1 cellular context compared by ENCODE assay signal in the genomic region with DNA sequence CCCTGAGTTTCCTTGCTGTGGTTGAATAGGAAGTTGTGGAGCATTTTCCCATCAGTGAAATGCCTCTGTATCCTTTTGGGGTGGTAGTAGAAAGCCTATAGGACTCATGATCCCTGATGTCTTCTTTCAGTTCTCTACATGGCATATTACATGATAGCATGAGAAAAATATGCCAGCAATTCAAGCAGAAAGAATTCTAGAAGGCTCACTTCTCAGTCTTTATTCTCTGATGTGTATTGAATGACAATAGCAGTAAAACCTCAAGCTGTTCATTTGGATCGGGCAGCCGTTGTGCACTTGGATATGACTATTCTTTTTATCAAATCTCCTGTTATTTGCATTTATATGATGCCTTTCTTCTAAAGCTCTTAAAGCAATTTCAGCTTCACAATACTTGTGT.
TF ChIP-seq lines count a peak whose summit lies in the region.

No MANE protein-coding gene starts in this region.

TF ChIP-seq in GM23338, 12 proteins besides CTCF, POLR2A, EP300 and RAD21 (continued from another document):
- TF ChIP-seq, protein P1, sequence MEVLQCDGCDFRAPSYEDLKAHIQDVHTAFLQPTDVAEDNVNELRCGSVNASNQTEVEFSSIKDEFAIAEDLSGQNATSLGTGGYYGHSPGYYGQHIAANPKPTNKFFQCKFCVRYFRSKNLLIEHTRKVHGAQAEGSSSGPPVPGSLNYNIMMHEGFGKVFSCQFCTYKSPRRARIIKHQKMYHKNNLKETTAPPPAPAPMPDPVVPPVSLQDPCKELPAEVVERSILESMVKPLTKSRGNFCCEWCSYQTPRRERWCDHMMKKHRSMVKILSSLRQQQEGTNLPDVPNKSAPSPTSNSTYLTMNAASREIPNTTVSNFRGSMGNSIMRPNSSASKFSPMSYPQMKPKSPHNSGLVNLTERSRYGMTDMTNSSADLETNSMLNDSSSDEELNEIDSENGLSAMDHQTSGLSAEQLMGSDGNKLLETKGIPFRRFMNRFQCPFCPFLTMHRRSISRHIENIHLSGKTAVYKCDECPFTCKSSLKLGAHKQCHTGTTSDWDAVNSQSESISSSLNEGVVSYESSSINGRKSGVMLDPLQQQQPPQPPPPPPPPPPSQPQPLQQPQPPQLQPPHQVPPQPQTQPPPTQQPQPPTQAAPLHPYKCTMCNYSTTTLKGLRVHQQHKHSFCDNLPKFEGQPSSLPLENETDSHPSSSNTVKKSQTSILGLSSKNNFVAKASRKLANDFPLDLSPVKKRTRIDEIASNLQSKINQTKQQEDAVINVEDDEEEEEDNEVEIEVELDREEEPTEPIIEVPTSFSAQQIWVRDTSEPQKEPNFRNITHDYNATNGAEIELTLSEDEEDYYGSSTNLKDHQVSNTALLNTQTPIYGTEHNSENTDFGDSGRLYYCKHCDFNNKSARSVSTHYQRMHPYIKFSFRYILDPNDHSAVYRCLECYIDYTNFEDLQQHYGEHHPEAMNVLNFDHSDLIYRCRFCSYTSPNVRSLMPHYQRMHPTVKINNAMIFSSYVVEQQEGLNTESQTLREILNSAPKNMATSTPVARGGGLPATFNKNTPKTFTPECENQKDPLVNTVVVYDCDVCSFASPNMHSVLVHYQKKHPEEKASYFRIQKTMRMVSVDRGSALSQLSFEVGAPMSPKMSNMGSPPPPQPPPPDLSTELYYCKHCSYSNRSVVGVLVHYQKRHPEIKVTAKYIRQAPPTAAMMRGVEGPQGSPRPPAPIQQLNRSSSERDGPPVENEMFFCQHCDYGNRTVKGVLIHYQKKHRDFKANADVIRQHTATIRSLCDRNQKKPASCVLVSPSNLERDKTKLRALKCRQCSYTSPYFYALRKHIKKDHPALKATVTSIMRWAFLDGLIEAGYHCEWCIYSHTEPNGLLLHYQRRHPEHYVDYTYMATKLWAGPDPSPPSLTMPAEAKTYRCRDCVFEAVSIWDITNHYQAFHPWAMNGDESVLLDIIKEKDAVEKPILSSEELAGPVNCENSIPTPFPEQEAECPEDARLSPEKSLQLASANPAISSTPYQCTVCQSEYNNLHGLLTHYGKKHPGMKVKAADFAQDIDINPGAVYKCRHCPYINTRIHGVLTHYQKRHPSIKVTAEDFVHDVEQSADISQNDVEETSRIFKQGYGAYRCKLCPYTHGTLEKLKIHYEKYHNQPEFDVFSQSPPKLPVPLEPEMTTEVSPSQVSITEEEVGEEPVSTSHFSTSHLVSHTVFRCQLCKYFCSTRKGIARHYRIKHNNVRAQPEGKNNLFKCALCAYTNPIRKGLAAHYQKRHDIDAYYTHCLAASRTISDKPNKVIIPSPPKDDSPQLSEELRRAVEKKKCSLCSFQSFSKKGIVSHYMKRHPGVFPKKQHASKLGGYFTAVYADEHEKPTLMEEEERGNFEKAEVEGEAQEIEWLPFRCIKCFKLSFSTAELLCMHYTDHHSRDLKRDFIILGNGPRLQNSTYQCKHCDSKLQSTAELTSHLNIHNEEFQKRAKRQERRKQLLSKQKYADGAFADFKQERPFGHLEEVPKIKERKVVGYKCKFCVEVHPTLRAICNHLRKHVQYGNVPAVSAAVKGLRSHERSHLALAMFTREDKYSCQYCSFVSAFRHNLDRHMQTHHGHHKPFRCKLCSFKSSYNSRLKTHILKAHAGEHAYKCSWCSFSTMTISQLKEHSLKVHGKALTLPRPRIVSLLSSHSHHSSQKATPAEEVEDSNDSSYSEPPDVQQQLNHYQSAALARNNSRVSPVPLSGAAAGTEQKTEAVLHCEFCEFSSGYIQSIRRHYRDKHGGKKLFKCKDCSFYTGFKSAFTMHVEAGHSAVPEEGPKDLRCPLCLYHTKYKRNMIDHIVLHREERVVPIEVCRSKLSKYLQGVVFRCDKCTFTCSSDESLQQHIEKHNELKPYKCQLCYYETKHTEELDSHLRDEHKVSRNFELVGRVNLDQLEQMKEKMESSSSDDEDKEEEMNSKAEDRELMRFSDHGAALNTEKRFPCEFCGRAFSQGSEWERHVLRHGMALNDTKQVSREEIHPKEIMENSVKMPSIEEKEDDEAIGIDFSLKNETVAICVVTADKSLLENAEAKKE (CRISPR knock-in tag; IDR thresholded peaks at IDR 0.05): no peak
- TF ChIP-seq STAT1 (IDR thresholded peaks at IDR 0.05; ENCODE audit: unreplicated experiment) (no peak), EZH2 (IDR thresholded peaks at IDR 0.05; ENCODE audit: low read depth, unreplicated experiment) (no peak)
- TF ChIP-seq, protein P2, sequence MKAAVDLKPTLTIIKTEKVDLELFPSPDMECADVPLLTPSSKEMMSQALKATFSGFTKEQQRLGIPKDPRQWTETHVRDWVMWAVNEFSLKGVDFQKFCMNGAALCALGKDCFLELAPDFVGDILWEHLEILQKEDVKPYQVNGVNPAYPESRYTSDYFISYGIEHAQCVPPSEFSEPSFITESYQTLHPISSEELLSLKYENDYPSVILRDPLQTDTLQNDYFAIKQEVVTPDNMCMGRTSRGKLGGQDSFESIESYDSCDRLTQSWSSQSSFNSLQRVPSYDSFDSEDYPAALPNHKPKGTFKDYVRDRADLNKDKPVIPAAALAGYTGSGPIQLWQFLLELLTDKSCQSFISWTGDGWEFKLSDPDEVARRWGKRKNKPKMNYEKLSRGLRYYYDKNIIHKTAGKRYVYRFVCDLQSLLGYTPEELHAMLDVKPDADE (IDR thresholded peaks at IDR 0.05): no peak
